1 cellular context compared by ENCODE assay signal in the genomic region with DNA sequence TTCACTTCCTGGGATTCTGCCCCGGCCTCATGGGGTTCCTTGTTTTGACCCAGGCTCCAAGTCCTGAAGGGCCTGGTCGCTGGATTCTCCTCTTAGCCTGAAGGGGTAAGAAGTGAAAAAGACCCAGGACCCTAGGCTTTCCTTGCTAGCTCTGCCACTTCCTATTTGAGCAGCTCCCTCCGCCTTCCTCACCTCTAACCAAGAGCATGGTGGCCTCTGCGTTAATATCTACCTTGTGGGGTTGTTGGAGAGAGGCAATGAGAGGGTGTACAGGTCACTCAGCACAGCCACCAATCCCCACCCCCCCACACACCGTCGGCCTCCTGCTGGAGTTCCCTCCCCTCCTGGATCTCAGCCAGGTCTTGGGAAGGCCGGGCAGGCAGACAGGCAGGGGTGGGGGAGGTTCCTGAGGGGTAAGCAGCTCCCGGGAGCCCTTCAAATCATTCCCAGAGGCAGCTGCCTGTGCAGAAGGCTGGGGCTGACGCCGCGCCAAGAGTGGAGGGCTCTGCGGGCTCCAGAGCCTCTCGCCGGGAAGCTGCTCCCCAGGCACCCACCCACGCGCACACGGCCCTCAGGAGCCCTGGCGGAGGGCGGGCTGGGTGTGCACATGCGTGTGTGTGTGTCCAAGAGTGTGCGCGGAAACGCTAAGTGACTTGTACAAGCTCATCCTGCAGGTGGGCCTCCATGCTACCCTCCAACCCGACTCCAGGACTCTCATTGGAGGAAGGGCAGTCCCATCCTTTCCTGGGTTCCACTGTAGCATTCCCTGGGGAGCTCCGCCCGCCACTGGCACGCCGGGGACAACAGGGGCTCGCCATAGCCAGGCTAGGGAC.
TF ChIP-seq lines count a peak whose summit lies in the region.

No MANE protein-coding gene starts in this region.

TF ChIP-seq in SK-N-SH treated with all-trans-retinoic acid at 6 μM for 48 hours, 23 proteins besides CTCF, POLR2A, EP300 and RAD21 (continued from another document):
- TF ChIP-seq, protein P1, sequence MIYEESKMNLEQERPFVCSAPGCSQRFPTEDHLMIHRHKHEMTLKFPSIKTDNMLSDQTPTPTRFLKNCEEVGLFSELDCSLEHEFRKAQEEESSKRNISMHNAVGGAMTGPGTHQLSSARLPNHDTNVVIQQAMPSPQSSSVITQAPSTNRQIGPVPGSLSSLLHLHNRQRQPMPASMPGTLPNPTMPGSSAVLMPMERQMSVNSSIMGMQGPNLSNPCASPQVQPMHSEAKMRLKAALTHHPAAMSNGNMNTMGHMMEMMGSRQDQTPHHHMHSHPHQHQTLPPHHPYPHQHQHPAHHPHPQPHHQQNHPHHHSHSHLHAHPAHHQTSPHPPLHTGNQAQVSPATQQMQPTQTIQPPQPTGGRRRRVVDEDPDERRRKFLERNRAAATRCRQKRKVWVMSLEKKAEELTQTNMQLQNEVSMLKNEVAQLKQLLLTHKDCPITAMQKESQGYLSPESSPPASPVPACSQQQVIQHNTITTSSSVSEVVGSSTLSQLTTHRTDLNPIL (CRISPR knock-in tag; IDR thresholded peaks at IDR 0.05; ENCODE audit: low read depth), result no peak
- no peak for TF ChIP-seq ARNTL (CRISPR knock-in tag; IDR thresholded peaks at IDR 0.05; ENCODE audit: borderline replicate concordance, low read depth)
- no peak for TF ChIP-seq POU6F1 (CRISPR knock-in tag; IDR thresholded peaks at IDR 0.05; ENCODE audit: borderline replicate concordance, low read depth)
- TF ChIP-seq ZFP30 (CRISPR knock-in tag; IDR thresholded peaks at IDR 0.05), result no peak
- no peak for TF ChIP-seq ZNF565 (CRISPR knock-in tag; conservative IDR thresholded peaks at IDR 0.05; ENCODE audit: low read depth)
- no peak for TF ChIP-seq BACH2 (CRISPR knock-in tag; IDR thresholded peaks at IDR 0.05; ENCODE audit: borderline replicate concordance)
- no peak for TF ChIP-seq PPARA (CRISPR knock-in tag; IDR thresholded peaks at IDR 0.05; ENCODE audit: borderline replicate concordance)
- no peak for TF ChIP-seq ZFP3 (CRISPR knock-in tag; IDR thresholded peaks at IDR 0.05)
- TF ChIP-seq TCF4 (CRISPR knock-in tag; IDR thresholded peaks at IDR 0.05; ENCODE audit: borderline replicate concordance), result no peak
TF ChIP-seq in SK-N-SH treated with all-trans-retinoic acid at 6 μM for 48 hours: peak in this region for 0.
